Comparison of ENCODE assay signal across 28 cellular contexts in the genomic region with DNA sequence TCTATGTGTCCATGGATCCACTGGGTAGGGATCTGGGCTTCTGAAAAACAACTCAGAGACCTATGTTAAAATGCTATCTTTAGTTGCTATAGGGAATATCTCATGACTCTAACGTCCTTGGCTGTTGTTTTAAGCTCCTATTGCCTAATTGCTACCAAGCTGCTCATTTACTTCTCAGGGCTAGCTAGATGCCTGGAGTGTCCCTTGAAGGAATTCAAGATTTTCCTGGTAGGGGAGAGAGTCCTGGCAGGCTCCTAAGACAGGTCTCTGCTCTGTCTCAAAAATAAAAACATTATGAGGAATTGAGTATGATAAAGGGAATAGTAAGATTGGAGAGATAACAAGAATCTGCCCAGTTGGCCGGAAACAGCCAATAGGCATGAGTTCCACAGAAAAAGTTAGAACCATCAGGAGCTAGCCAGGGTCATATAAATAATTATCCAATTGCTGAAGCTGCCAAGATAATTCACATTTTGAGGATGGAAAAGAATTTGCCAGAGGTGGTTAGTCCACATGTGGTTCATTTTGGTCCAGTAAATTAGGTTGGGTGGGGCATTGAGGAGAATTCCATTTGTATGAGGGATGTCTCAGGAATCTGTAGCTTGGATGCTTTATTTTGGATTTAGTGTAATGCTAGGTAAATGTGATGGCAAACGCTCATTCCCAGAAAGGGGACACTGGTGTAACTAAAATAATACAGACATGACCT.
"Had no signal": no experiment of that assay in that cellular context is flagged by ENCODE, and none has a peak within 500 bp of the region (broad histone marks: within the 10 kb centered on the region; RNA-seq: fewer than 3 reads in every experiment).

No MANE protein-coding gene starts in this region.

- H3K27me3 ChIP-seq: esophagus squamous epithelium, gastroesophageal sphincter, hepatocyte, pancreas, sigmoid colon, suprapubic skin, tibial nerve had no signal

- H3K4me2 ChIP-seq: hepatocyte, smooth muscle cell had no signal

- H3K9me3 ChIP-seq: esophagus squamous epithelium, gastroesophageal sphincter, pancreas, prostate gland, sigmoid colon, suprapubic skin, tibial nerve had no signal

- H3K36me3 ChIP-seq: esophagus squamous epithelium, gastroesophageal sphincter, pancreas, prostate gland, sigmoid colon, suprapubic skin, tibial nerve had no signal

- H3K79me2 ChIP-seq: hepatocyte had no signal

- H2AFZ ChIP-seq: hepatocyte had no signal

- H3K27ac ChIP-seq: epithelial cell of prostate, esophagus squamous epithelium, gastroesophageal sphincter, hepatocyte, pancreas, prostate gland, sigmoid colon, suprapubic skin, tibial nerve had no signal

- H3K4me1 ChIP-seq: esophagus squamous epithelium, gastroesophageal sphincter, pancreas, prostate gland, sigmoid colon, suprapubic skin, tibial nerve had no signal

- DNase-seq: activated CD4-positive, alpha-beta T cell treated with anti-CD3 and anti-CD28 coated beads, Interleukin-2, amount 10 ng/mL, durations not matched to agents 7 days and 5 days; activated CD4-positive, CD25-positive, alpha-beta regulatory T cell treated with anti-CD3 and anti-CD28 coated beads, Interleukin-2, amount 50 U/mL, for 72 hours; activated CD8-positive, alpha-beta T cell treated with anti-CD3 and anti-CD28 coated beads for 36 hours; activated gamma-delta T cell treated with Interleukin-2 at 50 U/mL for 16 hours; activated T-cell treated with anti-CD3 and anti-CD28 coated beads, Interleukin-2, amount 50 U/mL, for 4 hours; dermis blood vessel endothelial cell; effector CD4-positive, alpha-beta T cell; esophagus squamous epithelium; kidney; left colon; naive thymus-derived CD8-positive, alpha-beta T cell; nucleus accumbens; pancreas; sigmoid colon; stimulated activated CD4-positive, alpha-beta T cell treated with anti-CD3 and anti-CD28 coated beads, Interleukin-15, amount 100 ng/mL, for 24 hours; stimulated activated CD4-positive, alpha-beta T cell treated with anti-CD3 and anti-CD28 coated beads, Interleukin-2, amount 100 ng/mL, for 24 hours; stimulated activated naive CD4-positive, alpha-beta T cell; T-helper 2 cell had no signal

- ATAC-seq: activated CD8-positive, alpha-beta T cell treated with anti-CD3 and anti-CD28 coated beads for 36 hours; activated naive CD4-positive, alpha-beta T cell treated with anti-CD3 and anti-CD28 coated beads, Interleukin-2, amount 50 U/mL, for 72 hours; activated T-cell treated with anti-CD3 and anti-CD28 coated beads, Interleukin-2, amount 50 U/mL, for 4 hours; activated T-helper 17 cell treated with anti-CD3 and anti-CD28 coated beads, Interleukin-2, amount 50 U/mL, for 72 hours; gastroesophageal sphincter; left colon; naive thymus-derived CD8-positive, alpha-beta T cell; pancreas had no signal

- H3K4me3 ChIP-seq: esophagus squamous epithelium, gastroesophageal sphincter, hepatocyte, pancreas, prostate gland, sigmoid colon, smooth muscle cell, suprapubic skin, tibial nerve had no signal

- FAIRE-seq: colon, kidney, pancreas had no signal
